Comparison of ENCODE assay signal across 18 cellular contexts in the genomic region with DNA sequence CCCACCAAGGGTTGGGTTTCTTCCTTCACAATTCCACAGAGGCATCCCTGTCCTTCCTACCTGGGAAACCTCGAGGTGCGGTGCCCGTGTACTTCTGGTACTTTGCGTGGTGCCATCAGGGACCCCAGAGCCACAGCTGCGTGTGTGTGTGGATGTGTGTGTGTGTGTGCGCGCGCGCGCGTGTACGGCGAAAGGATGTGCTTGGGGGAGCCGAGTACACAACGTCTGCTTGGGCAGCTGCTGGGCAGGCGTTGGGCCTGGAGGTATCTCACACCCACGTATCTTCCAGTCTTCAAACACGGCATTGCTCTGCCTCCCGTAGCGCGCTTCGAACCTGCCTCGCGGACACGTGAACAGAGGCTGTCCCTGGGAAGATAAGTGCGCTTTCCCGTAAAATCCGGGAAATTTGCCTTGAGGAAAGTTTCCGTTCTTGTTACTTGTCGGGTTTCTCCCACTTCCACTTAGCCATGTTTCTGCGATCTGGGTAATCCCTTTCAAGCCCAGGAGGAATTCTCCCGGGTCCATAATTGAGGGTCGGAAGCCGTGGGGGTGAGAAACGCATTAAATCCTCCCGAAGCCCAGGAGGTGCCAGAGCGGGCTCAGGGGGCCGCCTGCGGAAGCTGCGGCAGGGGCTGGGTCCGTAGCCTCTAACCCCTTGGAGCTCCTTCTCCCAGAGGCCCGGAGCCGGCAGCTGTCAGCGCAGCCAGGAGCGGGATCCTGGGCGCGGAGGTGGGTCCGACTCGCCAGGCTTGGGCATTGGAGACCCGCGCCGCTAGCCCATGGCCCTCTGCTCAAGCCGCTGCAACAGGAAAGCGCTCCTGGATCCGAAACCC. TPM values are rescaled to one million over a fixed set of nuclear protein-coding genes. Genes with fewer than 3 reads are reported as not detected.
DNase-seq lines count a peak whose midpoint lies in the region; ATAC-seq, FAIRE-seq and TF ChIP-seq lines count a peak whose summit lies in the region.
"Had no signal": no experiment of that assay in that cellular context is flagged by ENCODE, and none has a peak within 500 bp of the region (broad histone marks: within the 10 kb centered on the region; RNA-seq: fewer than 3 reads in every experiment).

No MANE protein-coding gene starts in this region.

- H3K27ac Mint-ChIP-seq in activated naive CD4-positive, alpha-beta T cell treated with anti-CD3 and anti-CD28 coated beads, Interleukin-2, amount 10 ng/mL, durations not matched to agents 7 days and 5 days = peak overlapping the region; percentile 58
- H3K27ac Mint-ChIP-seq in T-helper 17 cell = peak overlapping the region; percentile 53
- H3K27ac Mint-ChIP-seq: naive B cell had no signal

- H3K4me3 ChIP-seq in kidney (ENCODE audit: low read length in 2 of 2) (peak overlapping the region in 1 of 2 donors; percentile 41), adrenal gland (no peak overlapping the region)
- H3K4me3 ChIP-seq: colonic mucosa, transverse colon had no signal

- intact Hi-C loops in kidney (cut with DNase I) (no loop called here), adrenal gland (cut with DNase I) (no loop called here)

- no peak for FAIRE-seq in kidney (lab: Jason Lieb, UNC)
- FAIRE-seq: GM19239 had no signal

- peak overlapping the region; percentile 28 to 83 for H3K27ac ChIP-seq in kidney (ENCODE audit: low read depth in 2 of 2, low read length in 2 of 2)
- H3K27ac ChIP-seq in caudate nucleus (ENCODE audit: low read depth, low read length) = no peak overlapping the region
- no peak overlapping the region for H3K27ac ChIP-seq in adrenal gland
- H3K27ac ChIP-seq: colonic mucosa, transverse colon had no signal

- ATAC-seq in T-helper 17 cell (no peak), GM18867 (IDR thresholded peaks at IDR 0.05; ENCODE audit: unreplicated experiment) (no peak)
- no peak for ATAC-seq in stimulated activated naive CD8-positive, alpha-beta T cell treated with anti-CD3 and anti-CD28 coated beads, Interleukin-15, Interleukin-2, amounts not matched to agents 100 U/mL and 50 U/mL, for 24 hours
- ATAC-seq: left ventricle myocardium superior, sciatic nerve had no signal

- CTCF ChIA-PET in activated naive CD4-positive, alpha-beta T cell treated with anti-CD3 and anti-CD28 coated beads, Interleukin-2, amount 10 ng/mL, durations not matched to agents 7 days and 5 days (lab: Charles Lee) = no interaction called here

- no peak for TF ChIP-seq POLR2A in adrenal gland (IDR thresholded peaks at IDR 0.05)

- no peak for DNase-seq in activated naive CD4-positive, alpha-beta T cell treated with anti-CD3 and anti-CD28 coated beads, Interleukin-2, amount 10 ng/mL, durations not matched to agents 7 days and 5 days
- no peak for DNase-seq in activated naive CD4-positive, alpha-beta T cell (lab: John Stamatoyannopoulos, UW)
- DNase-seq in T-helper 17 cell (no peak), kidney (peak; percentile 64), caudate nucleus (lab: John Stamatoyannopoulos, UW) (no peak), adrenal gland (no peak)
- peak; percentile 12 for DNase-seq in stimulated activated naive CD8-positive, alpha-beta T cell treated with anti-CD3 and anti-CD28 coated beads, Interleukin-15, Interleukin-2, amounts not matched to agents 100 U/mL and 50 U/mL, for 24 hours
- DNase-seq: colonic mucosa; left ventricle myocardium superior; naive B cell; NCI-H2029; NCI-H524 treated with DMSO at 0.1 percent for 48 hours; stimulated activated CD4-positive, alpha-beta T cell treated with anti-CD3 and anti-CD28 coated beads, Interleukin-4, amount 100 ng/mL, for 1 hour; transverse colon had no signal

- peak overlapping the region in 1 of 2 donors; percentile 58 for H3K9ac ChIP-seq in kidney (ENCODE audit: low read length in 2 of 2)

- H3K27me3 ChIP-seq in adrenal gland = peaks cover 100% of the 10 kb centered on the region

- peaks cover 17% of the 10 kb centered on the region for H3K4me1 Mint-ChIP-seq in activated naive CD4-positive, alpha-beta T cell treated with anti-CD3 and anti-CD28 coated beads, Interleukin-2, amount 10 ng/mL, durations not matched to agents 7 days and 5 days
- peaks cover 15% of the 10 kb centered on the region for H3K4me1 Mint-ChIP-seq in T-helper 17 cell

- H3K4me1 ChIP-seq in kidney (ENCODE audit: control insufficient read depth in 1 of 2, insufficient read depth in 1 of 2, low read depth in 1 of 2, low read length in 2 of 2) (peaks cover 0 to 6% of the 10 kb centered on the region in 2 donors), adrenal gland (replicated peaks in 1 of 2) (peaks cover 14 to 25% of the 10 kb centered on the region in 2 donors)

- H3K36me3 ChIP-seq in kidney (ENCODE audit: control insufficient read depth in 1 of 2, insufficient read depth in 2 of 2, low read length in 2 of 2) (no peaks in the 10 kb centered on the region), adrenal gland (replicated peaks in 1 of 2) (no peaks in the 10 kb centered on the region)
- H3K36me3 ChIP-seq: colonic mucosa, transverse colon had no signal

- H3K9me3 ChIP-seq in T-helper 17 cell (ENCODE audit: control insufficient read depth, low read length, poor library complexity, severe bottlenecking) (no peaks in the 10 kb centered on the region), kidney (ENCODE audit: control insufficient read depth in 1 of 2, low read length in 2 of 2) (no peaks in the 10 kb centered on the region), adrenal gland (replicated peaks in 1 of 3) (no peaks in the 10 kb centered on the region)
- H3K9me3 ChIP-seq: colonic mucosa, transverse colon had no signal

- no peak overlapping the region for H3K4me3 Mint-ChIP-seq in activated naive CD4-positive, alpha-beta T cell treated with anti-CD3 and anti-CD28 coated beads, Interleukin-2, amount 10 ng/mL, durations not matched to agents 7 days and 5 days
- no peak overlapping the region for H3K4me3 Mint-ChIP-seq in T-helper 17 cell

- peaks cover 100% of the 10 kb centered on the region for H3K27me3 Mint-ChIP-seq in activated naive CD4-positive, alpha-beta T cell treated with anti-CD3 and anti-CD28 coated beads, Interleukin-2, amount 10 ng/mL, durations not matched to agents 7 days and 5 days
- H3K27me3 Mint-ChIP-seq in T-helper 17 cell = peaks cover 66% of the 10 kb centered on the region

- WGBS in adrenal gland, 4 donors = 5 to 10% (median 7%) methylated on average over 27 to 55 of the region's 55 CpGs

- no peak for TF ChIP-seq CTCF in kidney (IDR thresholded peaks at IDR 0.05; ENCODE audit: borderline replicate concordance, extremely low read depth, insufficient read depth)
- TF ChIP-seq CTCF in adrenal gland (IDR thresholded peaks at IDR 0.05) = no peak

- peaks cover 3% of the 10 kb centered on the region for H3K36me3 Mint-ChIP-seq in activated naive CD4-positive, alpha-beta T cell treated with anti-CD3 and anti-CD28 coated beads, Interleukin-2, amount 10 ng/mL, durations not matched to agents 7 days and 5 days
- H3K36me3 Mint-ChIP-seq in T-helper 17 cell (ENCODE audit: low read depth) = peaks cover 7% of the 10 kb centered on the region

- no peaks in the 10 kb centered on the region for H3K9me3 Mint-ChIP-seq in activated naive CD4-positive, alpha-beta T cell treated with anti-CD3 and anti-CD28 coated beads, Interleukin-2, amount 10 ng/mL, durations not matched to agents 7 days and 5 days

RNA-seq across cellular contexts. Expression of a gene that starts 2.1 kb away (rescaled TPM):
- not detected for total RNA-seq in T-helper 17 cell
- 71.3 TPM for total RNA-seq in kidney
- polyA plus RNA-seq in kidney (ENCODE audit: insufficient read depth, low read depth, low replicate concordance) = 6.5 TPM
- total RNA-seq in adrenal gland = under 1 TPM in 4 of 8 donors, not detected in 4; 0.08 to 0.55 (median 0.33) TPM
- under 1 TPM; 0.03 to 0.15 (median 0.08) TPM for polyA plus RNA-seq in adrenal gland
- total RNA-seq: fibroblast of lung, left ventricle myocardium superior, sciatic nerve had no signal

Comparison
In these comparisons a context has a peak if more than half of its experiments do, and no peak if none do; other contexts are left out.
1. DNase-seq: peak in kidney (single experiment) and stimulated activated naive CD8-positive, alpha-beta T cell treated with anti-CD3 and anti-CD28 coated beads, Interleukin-15, Interleukin-2, amounts not matched to agents 100 U/mL and 50 U/mL, for 24 hours (single experiment); none in activated naive CD4-positive, alpha-beta T cell treated with anti-CD3 and anti-CD28 coated beads, Interleukin-2, amount 10 ng/mL, durations not matched to agents 7 days and 5 days (single experiment), activated naive CD4-positive, alpha-beta T cell (0 of 4), T-helper 17 cell (0 of 3), caudate nucleus (0 of 61) and adrenal gland (0 of 7).
2. H3K27ac ChIP-seq: peak in kidney (2 of 2); none in caudate nucleus (single experiment) and adrenal gland (0 of 5).
3. RNA of a gene that starts 2.1 kb away (total RNA-seq): 71.3 TPM in kidney (single experiment); 0.08 to 0.55 TPM in adrenal gland and not detected in T-helper 17 cell; every median in the first group is over 10 times any median in the second.